ENCODE assay signal across 13 cellular contexts in genomic region chr4:110636231-110636676, GRCh38. TPM values are rescaled to one million over a fixed set of nuclear protein-coding genes. Genes with fewer than 3 reads are reported as not detected.
DNase-seq lines count a peak whose midpoint lies in the region; ATAC-seq and TF ChIP-seq lines count a peak whose summit lies in the region.
"Had no signal": no experiment of that assay in that cellular context is flagged by ENCODE, and none has a peak within 500 bp of the region (broad histone marks: within the 10 kb centered on the region; RNA-seq: fewer than 3 reads in every experiment).

No MANE protein-coding gene starts in this region.

- H3K9me3 ChIP-seq in BE2C = no peaks in the 10 kb centered on the region
- peaks cover 0 to 3% of the 10 kb centered on the region in 2 donors for H3K9me3 ChIP-seq in ovary

- WGBS in ovary, 3 donors = 7 to 9% (median 8%) methylated on average over 11 of the region's 11 CpGs

- no peak overlapping the region for H3K27ac ChIP-seq in ovary

- H3K36me3 ChIP-seq in BE2C (no peaks in the 10 kb centered on the region), ovary (no peaks in the 10 kb centered on the region)

- no peak for TF ChIP-seq POLR2A in ovary (IDR thresholded peaks at IDR 0.05)

- no peak for ATAC-seq in GM21526 (IDR thresholded peaks at IDR 0.05; ENCODE audit: low FRiP score, unreplicated experiment)

- H3K4me1 ChIP-seq in BE2C = no peaks in the 10 kb centered on the region; the same call in 1 of the 2 replicates
- peaks cover 5% of the 10 kb centered on the region for H3K4me1 ChIP-seq in ovary (ENCODE audit: insufficient read depth)

- H3K4me3 ChIP-seq in BE2C (ENCODE audit: low read depth, low read length) = peak overlapping the region; percentile 37
- peak overlapping the region; percentile 61 for H3K4me3 ChIP-seq in fibroblast of the aortic adventitia (ENCODE audit: low read depth, low read length)
- H3K4me3 ChIP-seq in ovary = peak overlapping the region; percentile 18

- intact Hi-C loops in ovary (cut with DNase I) = no loop called here

- no peak for TF ChIP-seq EP300 in ovary (IDR thresholded peaks at IDR 0.05)

- peaks cover 99% of the 10 kb centered on the region for H3K27me3 ChIP-seq in BE2C
- no peaks in the 10 kb centered on the region for H3K27me3 ChIP-seq in ovary

- TF ChIP-seq CTCF in BE2C (IDR thresholded peaks at IDR 0.05; ENCODE audit: low read depth, low read length) (no peak), fibroblast of the aortic adventitia (IDR thresholded peaks at IDR 0.05; ENCODE audit: insufficient read depth, low read length) (no peak), ovary (IDR thresholded peaks at IDR 0.05) (no peak)

- DNase-seq in BE2C (no peak), LHCN-M2 (ENCODE audit: low read depth) (peak; percentile 58), fibroblast of the aortic adventitia (ENCODE audit: low read depth) (no peak), ovary (no peak), germinal center (ENCODE audit: low spot score) (no peak), 8988T (no peak)
- no peak for DNase-seq in activated CD8-positive, alpha-beta memory T cell treated with anti-CD3 and anti-CD28 coated beads for 24 hours
- DNase-seq: Calu3; NCI-H1694; stimulated activated CD4-positive, alpha-beta T cell treated with anti-CD3 and anti-CD28 coated beads, Interleukin-1b, Interleukin-23, amount 100 ng/mL, for 48 hours; substantia nigra had no signal

RNA-seq across cellular contexts. Expression of gene PITX2, which starts 13.4 kb away (rescaled TPM):
- 0.28 TPM for polyA plus RNA-seq in BE2C (2012; ENCODE audit: insufficient read depth, insufficient read length, low read depth)
- total RNA-seq in LHCN-M2 (2014; rRNA removed) (60.5 and 67.0 TPM in 2 replicates), fibroblast of the aortic adventitia (ENCODE audit: low replicate concordance) (0.18 and 1.4 TPM in 2 replicates), ovary (under 1 TPM in 2 of 7 donors, not detected in 5; 0.15 to 0.24 TPM)
- 39.3 TPM for polyA plus RNA-seq in LHCN-M2 (2012)
- polyA plus RNA-seq in ovary = not detected
- total RNA-seq: Calu3, lung microvascular endothelial cell had no signal

Comparison
In these comparisons a context has a peak if more than half of its experiments do, and no peak if none do; other contexts are left out.
1. RNA of gene PITX2, which starts 13.4 kb away (total RNA-seq): 60.5 to 67.0 TPM in LHCN-M2; 0.18 to 1.4 TPM in fibroblast of the aortic adventitia and 0.15 to 0.24 TPM in ovary; every median in the first group is over 10 times any median in the second.
2. Peak in every context shown above with its lines, with median percentiles within 50 percentile points of each other: H3K4me3 ChIP-seq.